ENCODE assay signal across 12 cellular contexts in the genomic region with DNA sequence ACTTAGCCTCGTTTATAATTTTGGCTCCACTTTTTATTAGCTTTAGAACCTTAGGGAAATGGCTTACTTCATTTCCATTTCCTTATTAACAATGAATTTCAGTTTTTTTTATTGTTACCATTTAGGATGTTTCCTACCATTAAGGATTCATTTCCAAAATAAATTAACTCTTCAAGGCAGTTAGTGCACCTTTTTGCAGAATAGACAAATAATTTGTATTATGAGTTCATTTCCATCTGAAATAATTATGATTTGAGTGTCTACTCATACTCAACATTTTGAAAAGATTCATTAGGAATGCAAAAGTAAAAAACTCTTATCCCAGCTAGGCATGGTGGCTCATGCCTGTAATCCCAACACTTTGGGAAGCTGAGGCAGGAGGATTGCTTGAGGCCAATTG. TPM values are rescaled to one million over a fixed set of nuclear protein-coding genes. Genes with fewer than 3 reads are reported as not detected.
A peak's percentile ranks its signal among the peaks of the same experiment; 100 is the strongest.
DNase-seq lines count a peak whose midpoint lies in the region; ATAC-seq and TF ChIP-seq lines count a peak whose summit lies in the region.
"Had no signal": no experiment of that assay in that cellular context is flagged by ENCODE, and none has a peak within 500 bp of the region (broad histone marks: within the 10 kb centered on the region; RNA-seq: fewer than 3 reads in every experiment).

No MANE protein-coding gene starts in this region.

- H3K4me3 ChIP-seq in PC-3 (ENCODE audit: low read length): peak overlapping the region; percentile 55; the same call in 1 of the 2 replicates
- H3K4me3 ChIP-seq in effector memory CD4-positive, alpha-beta T cell (ENCODE audit: insufficient read depth, low read depth, low read length, poor library complexity, severe bottlenecking): no peak overlapping the region

- no peak for ATAC-seq in PC-3
- ATAC-seq in stimulated activated effector memory CD8-positive, alpha-beta T cell treated with anti-CD3 and anti-CD28 coated beads, Interleukin-12 subunit alpha, Interleukin-12 subunit beta, amount 100 ng/mL, for 72 hours: no peak

- intact Hi-C loops in PC-3 (cut with micrococcal nuclease): no loop called here

- no TSS peak for BruUV-seq in PC-3 (replicated peaks; lab: Mats Ljungman, UMichigan)

- peaks cover 33% of the 10 kb centered on the region for H3K4me1 ChIP-seq in PC-3 (ENCODE audit: insufficient read depth, low read length)
- H3K4me1 ChIP-seq in effector memory CD4-positive, alpha-beta T cell (ENCODE audit: control insufficient read depth, insufficient read depth, low read length, poor library complexity, severe bottlenecking): peaks cover 9% of the 10 kb centered on the region

- H3K27ac ChIP-seq in PC-3 (ENCODE audit: low read length): peak overlapping the region; percentile 84
- H3K27ac ChIP-seq in effector memory CD4-positive, alpha-beta T cell (ENCODE audit: insufficient read depth, low read length, poor library complexity, severe bottlenecking): peak overlapping the region; percentile 47

- peaks cover 9% of the 10 kb centered on the region for H3F3A ChIP-seq in PC-3 (ENCODE audit: low read length, unreplicated experiment)

- no peaks in the 10 kb centered on the region for H3K27me3 Mint-ChIP-seq in T-helper 2 cell treated with Interferon-gamma antibody and Interleukin-4, amounts not matched to agents 5 μg/mL and 100 μg/mL, for 36 hours (ENCODE audit: low read depth)
- H3K27me3 Mint-ChIP-seq in endothelial cell (ENCODE audit: unreplicated experiment): no peaks in the 10 kb centered on the region

- peaks cover 41% of the 10 kb centered on the region for H3K4me1 Mint-ChIP-seq in T-helper 2 cell treated with Interferon-gamma antibody and Interleukin-4, amounts not matched to agents 5 μg/mL and 100 μg/mL, for 36 hours (ENCODE audit: low read depth)
- H3K4me1 Mint-ChIP-seq in stimulated activated effector memory CD8-positive, alpha-beta T cell treated with anti-CD3 and anti-CD28 coated beads, Interleukin-12 subunit alpha, Interleukin-12 subunit beta, amount 100 ng/mL, for 72 hours: peaks cover 33% of the 10 kb centered on the region
- H3K4me1 Mint-ChIP-seq in endothelial cell (ENCODE audit: unreplicated experiment): no peaks in the 10 kb centered on the region

- POLR2A ChIA-PET in PC-3 (lab: Charles Lee; ENCODE audit: unreplicated experiment): interaction anchor here (0.6 kb wide), 1 partner anchor 347 kb away, joined by 4 read pairs; no protein-coding TSS in a partner anchor

- peak overlapping the region; percentile 83 for H3K27ac Mint-ChIP-seq in T-helper 2 cell treated with Interferon-gamma antibody and Interleukin-4, amounts not matched to agents 5 μg/mL and 100 μg/mL, for 36 hours
- H3K27ac Mint-ChIP-seq in stimulated activated effector memory CD8-positive, alpha-beta T cell treated with anti-CD3 and anti-CD28 coated beads, Interleukin-12 subunit alpha, Interleukin-12 subunit beta, amount 100 ng/mL, for 72 hours: peak overlapping the region; percentile 0
- H3K27ac Mint-ChIP-seq in endothelial cell (ENCODE audit: unreplicated experiment): no peak overlapping the region

- DNase-seq in T-helper 2 cell treated with Interferon-gamma antibody and Interleukin-4, amounts not matched to agents 5 μg/mL and 100 μg/mL, for 36 hours (ENCODE audit: low spot score): no peak
- DNase-seq in T-helper 2 cell (no peak), PC-3 (no peak), iPS-NIHi7 (ENCODE audit: extremely low spot score) (no peak), cerebellar cortex (ENCODE audit: low spot score) (no peak), endothelial cell (ENCODE audit: low spot score) (no peak)
- DNase-seq in effector memory CD4-positive, alpha-beta T cell: no peak
- no peak for DNase-seq in stimulated activated effector memory CD8-positive, alpha-beta T cell treated with anti-CD3 and anti-CD28 coated beads, Interleukin-12 subunit alpha, Interleukin-12 subunit beta, amount 100 ng/mL, for 72 hours (ENCODE audit: low spot score in 2 of 2)
- DNase-seq: 8988T, cortex of kidney, NCI-H1092, NCI-H446 treated with DMSO at 0.1 percent for 48 hours had no signal

- H3K9ac ChIP-seq in PC-3 (ENCODE audit: low read length): peak overlapping the region; percentile 25; the same call in 1 of the 2 replicates

- peaks cover 37% of the 10 kb centered on the region for H3K36me3 Mint-ChIP-seq in T-helper 2 cell treated with Interferon-gamma antibody and Interleukin-4, amounts not matched to agents 5 μg/mL and 100 μg/mL, for 36 hours (ENCODE audit: low read depth)
- H3K36me3 Mint-ChIP-seq in stimulated activated effector memory CD8-positive, alpha-beta T cell treated with anti-CD3 and anti-CD28 coated beads, Interleukin-12 subunit alpha, Interleukin-12 subunit beta, amount 100 ng/mL, for 72 hours: peaks cover 29% of the 10 kb centered on the region
- H3K36me3 Mint-ChIP-seq in endothelial cell (ENCODE audit: low read depth, unreplicated experiment): peaks cover 16% of the 10 kb centered on the region

- H3K9me3 Mint-ChIP-seq in T-helper 2 cell treated with Interferon-gamma antibody and Interleukin-4, amounts not matched to agents 5 μg/mL and 100 μg/mL, for 36 hours: peaks cover 18% of the 10 kb centered on the region
- H3K9me3 Mint-ChIP-seq in stimulated activated effector memory CD8-positive, alpha-beta T cell treated with anti-CD3 and anti-CD28 coated beads, Interleukin-12 subunit alpha, Interleukin-12 subunit beta, amount 100 ng/mL, for 72 hours: peaks cover 8% of the 10 kb centered on the region
- H3K9me3 Mint-ChIP-seq in endothelial cell (ENCODE audit: unreplicated experiment): no peaks in the 10 kb centered on the region

- no peaks in the 10 kb centered on the region for H3K9me2 ChIP-seq in PC-3 (replicated peaks; ENCODE audit: low read length)

- peaks cover 59% of the 10 kb centered on the region for H3K79me2 ChIP-seq in PC-3 (ENCODE audit: low read length)

- TF ChIP-seq CTCF in PC-3 (conservative IDR thresholded peaks at IDR 0.05; ENCODE audit: low read depth, low read length): no peak
- no peak for TF ChIP-seq CTCF in endothelial cell (IDR thresholded peaks at IDR 0.05; ENCODE audit: unreplicated experiment)

- peaks cover 18% of the 10 kb centered on the region for H3K36me3 ChIP-seq in PC-3 (ENCODE audit: low read depth, low read length)
- peaks cover 11% of the 10 kb centered on the region for H3K36me3 ChIP-seq in effector memory CD4-positive, alpha-beta T cell (ENCODE audit: control insufficient read depth, insufficient read depth, low read length)

- H3K4me3 Mint-ChIP-seq in T-helper 2 cell treated with Interferon-gamma antibody and Interleukin-4, amounts not matched to agents 5 μg/mL and 100 μg/mL, for 36 hours: no peak overlapping the region
- H3K4me3 Mint-ChIP-seq in stimulated activated effector memory CD8-positive, alpha-beta T cell treated with anti-CD3 and anti-CD28 coated beads, Interleukin-12 subunit alpha, Interleukin-12 subunit beta, amount 100 ng/mL, for 72 hours: peak overlapping the region; percentile 34
- H3K4me3 Mint-ChIP-seq in endothelial cell (ENCODE audit: unreplicated experiment): no peak overlapping the region

- H3K27me3 ChIP-seq in PC-3 (ENCODE audit: low read length): no peaks in the 10 kb centered on the region
- H3K27me3 ChIP-seq in effector memory CD4-positive, alpha-beta T cell (replicated peaks; ENCODE audit: control insufficient read depth, insufficient read depth, low read length, poor library complexity, severe bottlenecking): no peaks in the 10 kb centered on the region

- no peaks in the 10 kb centered on the region for H4K20me1 ChIP-seq in PC-3 (ENCODE audit: low read length)

- no peak overlapping the region for H2AFZ ChIP-seq in PC-3 (ENCODE audit: low read length)

- peaks cover 11% of the 10 kb centered on the region for H3K9me3 ChIP-seq in PC-3 (ENCODE audit: low read length)
- no peaks in the 10 kb centered on the region for H3K9me3 ChIP-seq in effector memory CD4-positive, alpha-beta T cell (ENCODE audit: control insufficient read depth, low read length)

- peak overlapping the region; percentile 71 for H3K4me2 ChIP-seq in PC-3 (ENCODE audit: low read length)

- CTCF ChIA-PET in PC-3 (lab: Charles Lee): no interaction called here

RNA-seq across cellular contexts. Expression of a gene that starts 28.7 kb away (rescaled TPM):
- total RNA-seq in PC-3 (2014; rRNA removed) (10.5 and 12.1 TPM in 2 replicates), endothelial cell (ENCODE audit: unreplicated experiment) (13.2 TPM)
